Comparison of ENCODE assay signal across 8 cellular contexts in the genomic region with DNA sequence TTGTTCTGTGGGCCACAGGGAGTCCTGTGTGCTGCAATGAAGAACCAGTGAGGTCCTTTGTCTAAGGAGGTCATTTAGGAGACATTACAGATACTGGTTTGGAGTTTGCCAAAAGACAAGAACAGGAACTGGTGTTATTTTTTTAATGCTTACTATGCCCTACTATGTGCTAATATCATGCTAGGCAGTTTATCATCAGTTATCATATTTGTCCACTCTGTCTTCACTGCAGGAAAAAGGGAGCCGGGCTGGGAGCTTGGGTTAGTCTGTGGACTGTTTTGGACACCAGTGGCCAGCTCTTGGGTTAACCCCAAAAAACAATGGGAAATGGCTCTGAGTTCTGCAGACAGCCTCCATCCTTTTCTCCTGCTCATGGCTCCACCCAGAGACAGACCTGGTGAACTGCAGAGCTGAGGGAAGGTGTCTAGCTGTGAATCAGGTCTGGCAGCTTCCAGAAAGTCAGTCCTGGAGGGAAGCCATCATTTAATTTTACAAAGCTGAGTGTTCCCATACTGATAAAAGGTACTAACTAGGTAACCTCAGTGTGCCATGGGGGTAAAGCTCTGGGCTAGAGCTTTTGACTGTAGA.
A peak's percentile ranks its signal among the peaks of the same experiment; 100 is the strongest.
DNase-seq lines count a peak whose midpoint lies in the region; ATAC-seq and TF ChIP-seq lines count a peak whose summit lies in the region.

No MANE protein-coding gene starts in this region.

- no peak overlapping the region for H3K27ac ChIP-seq in thyroid gland

- peaks cover 9 to 12% of the 10 kb centered on the region in 2 donors for H3K36me3 ChIP-seq in thyroid gland

- POLR2A ChIA-PET in activated CD4-positive, alpha-beta T cell treated with anti-CD3 and anti-CD28 coated beads, Interleukin-2, amount 10 ng/mL, durations not matched to agents 7 days and 5 days (lab: Charles Lee), result no interaction called here

- TF ChIP-seq CTCF in thyroid gland (IDR thresholded peaks at IDR 0.05), result peak in 1 of 6 experiments; percentile 22

- no peak overlapping the region for H3K4me3 ChIP-seq in thyroid gland (replicated peaks in 1 of 3)

- no peaks in the 10 kb centered on the region for H3K27me3 ChIP-seq in thyroid gland

- H3K4me1 ChIP-seq in thyroid gland, result peaks cover 0 to 5% of the 10 kb centered on the region in 2 donors

- H3K36me3 Mint-ChIP-seq in activated CD4-positive, alpha-beta T cell treated with anti-CD3 and anti-CD28 coated beads, Interleukin-2, amount 10 ng/mL, durations not matched to agents 7 days and 5 days (ENCODE audit: low read depth), result peaks cover 59% of the 10 kb centered on the region
- H3K36me3 Mint-ChIP-seq in activated T-helper 1 cell treated with anti-CD3 and anti-CD28 coated beads, Interleukin-12 subunit alpha, Interleukin-12 subunit beta, Interleukin-2, Interleukin-4 antibody, amounts not matched to agents 30 ng/mL and 10 ng/mL and 1 ng/mL, durations not matched to agents 14 hours and 24 hours and 36 hours (ENCODE audit: low read depth), result peaks cover 53% of the 10 kb centered on the region

- no peaks in the 10 kb centered on the region for H3K9me3 ChIP-seq in thyroid gland

- DNase-seq in activated CD4-positive, alpha-beta T cell treated with anti-CD3 and anti-CD28 coated beads, Interleukin-2, amount 10 ng/mL, durations not matched to agents 7 days and 5 days, result peak; percentile 56
- no peak for DNase-seq in activated CD4-positive, alpha-beta T cell treated with anti-CD3 and anti-CD28 coated beads for 4 hours
- DNase-seq in HT-29 (ENCODE audit: low spot score), result peak; percentile 66
- DNase-seq in activated T-helper 1 cell treated with anti-CD3 and anti-CD28 coated beads, Interleukin-12 subunit alpha, Interleukin-12 subunit beta, Interleukin-2, Interleukin-4 antibody, amounts not matched to agents 30 ng/mL and 10 ng/mL and 1 ng/mL, durations not matched to agents 14 hours and 24 hours and 36 hours (ENCODE audit: low spot score), result peak; percentile 9
- peak; percentile 67 for DNase-seq in iPS-NIHi7 (ENCODE audit: extremely low spot score)
- DNase-seq in activated effector memory CD4-positive, alpha-beta T cell treated with anti-CD3 and anti-CD28 coated beads, Interleukin-2, amount 50 U/mL, for 16 hours, result no peak
- no peak for DNase-seq in thyroid gland

- H3K9me3 Mint-ChIP-seq in activated CD4-positive, alpha-beta T cell treated with anti-CD3 and anti-CD28 coated beads, Interleukin-2, amount 10 ng/mL, durations not matched to agents 7 days and 5 days, result no peaks in the 10 kb centered on the region
- H3K9me3 Mint-ChIP-seq in activated T-helper 1 cell treated with anti-CD3 and anti-CD28 coated beads, Interleukin-12 subunit alpha, Interleukin-12 subunit beta, Interleukin-2, Interleukin-4 antibody, amounts not matched to agents 30 ng/mL and 10 ng/mL and 1 ng/mL, durations not matched to agents 14 hours and 24 hours and 36 hours, result no peaks in the 10 kb centered on the region

- peak overlapping the region; percentile 91 for H3K27ac Mint-ChIP-seq in activated CD4-positive, alpha-beta T cell treated with anti-CD3 and anti-CD28 coated beads, Interleukin-2, amount 10 ng/mL, durations not matched to agents 7 days and 5 days
- H3K27ac Mint-ChIP-seq in activated T-helper 1 cell treated with anti-CD3 and anti-CD28 coated beads, Interleukin-12 subunit alpha, Interleukin-12 subunit beta, Interleukin-2, Interleukin-4 antibody, amounts not matched to agents 30 ng/mL and 10 ng/mL and 1 ng/mL, durations not matched to agents 14 hours and 24 hours and 36 hours, result no peak overlapping the region

- no peak for TF ChIP-seq POLR2A in thyroid gland (IDR thresholded peaks at IDR 0.05)

- intact Hi-C loops in activated T-helper 1 cell treated with anti-CD3 and anti-CD28 coated beads, Interleukin-12 subunit alpha, Interleukin-12 subunit beta, Interleukin-2, Interleukin-4 antibody, amounts not matched to agents 30 ng/mL and 10 ng/mL and 1 ng/mL, durations not matched to agents 14 hours and 24 hours and 36 hours (cut with micrococcal nuclease), result loop anchor here (1.0 kb wide), 1 partner anchor 177 kb away; no protein-coding TSS in a partner anchor
- intact Hi-C loops in thyroid gland (cut with DNase I), result no loop called here

- H3K27me3 Mint-ChIP-seq in activated CD4-positive, alpha-beta T cell treated with anti-CD3 and anti-CD28 coated beads, Interleukin-2, amount 10 ng/mL, durations not matched to agents 7 days and 5 days, result no peaks in the 10 kb centered on the region
- peaks cover 4% of the 10 kb centered on the region for H3K27me3 Mint-ChIP-seq in activated T-helper 1 cell treated with anti-CD3 and anti-CD28 coated beads, Interleukin-12 subunit alpha, Interleukin-12 subunit beta, Interleukin-2, Interleukin-4 antibody, amounts not matched to agents 30 ng/mL and 10 ng/mL and 1 ng/mL, durations not matched to agents 14 hours and 24 hours and 36 hours (ENCODE audit: insufficient read depth)

- WGBS in thyroid gland, 2 donors, result 95 to 100% methylated on average over 1 of the region's 1 CpG

- ATAC-seq in GM18858 (IDR thresholded peaks at IDR 0.05; ENCODE audit: unreplicated experiment), result no peak

- H3K4me1 Mint-ChIP-seq in activated CD4-positive, alpha-beta T cell treated with anti-CD3 and anti-CD28 coated beads, Interleukin-2, amount 10 ng/mL, durations not matched to agents 7 days and 5 days, result peaks cover 47% of the 10 kb centered on the region
- H3K4me1 Mint-ChIP-seq in activated T-helper 1 cell treated with anti-CD3 and anti-CD28 coated beads, Interleukin-12 subunit alpha, Interleukin-12 subunit beta, Interleukin-2, Interleukin-4 antibody, amounts not matched to agents 30 ng/mL and 10 ng/mL and 1 ng/mL, durations not matched to agents 14 hours and 24 hours and 36 hours (ENCODE audit: low read depth), result peaks cover 32% of the 10 kb centered on the region

- H3K4me3 Mint-ChIP-seq in activated CD4-positive, alpha-beta T cell treated with anti-CD3 and anti-CD28 coated beads, Interleukin-2, amount 10 ng/mL, durations not matched to agents 7 days and 5 days, result peak overlapping the region; percentile 56
- no peak overlapping the region for H3K4me3 Mint-ChIP-seq in activated T-helper 1 cell treated with anti-CD3 and anti-CD28 coated beads, Interleukin-12 subunit alpha, Interleukin-12 subunit beta, Interleukin-2, Interleukin-4 antibody, amounts not matched to agents 30 ng/mL and 10 ng/mL and 1 ng/mL, durations not matched to agents 14 hours and 24 hours and 36 hours

- CTCF ChIA-PET in activated CD4-positive, alpha-beta T cell treated with anti-CD3 and anti-CD28 coated beads, Interleukin-2, amount 10 ng/mL, durations not matched to agents 7 days and 5 days (lab: Charles Lee), result interaction anchor here (0.6 to 1.6 kb wide), 9 partner anchors 9 to 177 kb away, joined by 3 to 8 read pairs (median 3); no protein-coding TSS in a partner anchor

Comparison
In these comparisons a context has a peak if more than half of its experiments do, and no peak if none do; other contexts are left out.
1. DNase-seq: peak in activated CD4-positive, alpha-beta T cell treated with anti-CD3 and anti-CD28 coated beads, Interleukin-2, amount 10 ng/mL, durations not matched to agents 7 days and 5 days (single experiment), HT-29 (single experiment), activated T-helper 1 cell treated with anti-CD3 and anti-CD28 coated beads, Interleukin-12 subunit alpha, Interleukin-12 subunit beta, Interleukin-2, Interleukin-4 antibody, amounts not matched to agents 30 ng/mL and 10 ng/mL and 1 ng/mL, durations not matched to agents 14 hours and 24 hours and 36 hours (single experiment) and iPS-NIHi7 (single experiment); none in activated CD4-positive, alpha-beta T cell treated with anti-CD3 and anti-CD28 coated beads for 4 hours (0 of 2), activated effector memory CD4-positive, alpha-beta T cell treated with anti-CD3 and anti-CD28 coated beads, Interleukin-2, amount 50 U/mL, for 16 hours (single experiment) and thyroid gland (0 of 2).